ENCODE assay signal across 1 cellular context in the genomic region with DNA sequence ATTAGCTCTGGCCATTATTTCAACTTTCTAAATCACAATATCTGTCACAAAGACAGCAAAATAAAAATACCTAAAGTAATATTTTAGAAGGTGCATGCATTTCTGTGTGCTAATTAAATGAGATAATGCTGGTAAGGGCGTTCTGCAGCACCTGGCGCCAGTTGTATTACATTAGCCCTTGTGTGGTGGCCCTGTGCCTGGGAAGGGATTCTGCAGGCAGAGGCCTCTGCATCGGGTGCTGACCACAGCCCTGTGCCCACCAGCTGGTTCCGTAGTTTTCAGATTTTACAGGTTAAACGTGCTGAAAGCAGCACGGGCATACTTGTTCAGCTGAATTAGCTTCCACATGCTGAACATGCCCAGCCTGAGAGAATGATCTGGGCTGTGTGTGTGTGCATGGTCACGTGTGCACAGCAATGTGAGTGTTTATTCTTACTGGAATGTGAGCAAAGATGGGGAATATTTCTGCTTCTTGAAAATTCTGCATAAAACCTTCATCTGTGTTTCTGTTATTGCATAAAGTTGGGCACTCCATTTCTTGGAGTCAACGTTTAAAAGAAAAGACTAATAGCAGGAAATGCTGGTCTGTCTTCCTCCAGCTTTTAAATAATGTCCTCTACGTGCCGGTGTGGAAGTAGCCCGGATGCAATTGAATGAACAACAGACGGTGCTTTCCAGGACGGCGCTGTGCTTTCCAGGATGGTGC.
TF ChIP-seq lines count a peak whose summit lies in the region.

No MANE protein-coding gene starts in this region.

TF ChIP-seq in WTC11, 78 proteins besides CTCF, POLR2A, EP300 and RAD21 (continued from another document):
- TF ChIP-seq ZNF532 (CRISPR knock-in tag; IDR thresholded peaks at IDR 0.05; ENCODE audit: borderline replicate concordance), result no peak
- TF ChIP-seq GRHL2 (CRISPR knock-in tag; IDR thresholded peaks at IDR 0.05; ENCODE audit: insufficient replicate concordance, severe bottlenecking), result no peak
- TF ChIP-seq, protein P1, sequence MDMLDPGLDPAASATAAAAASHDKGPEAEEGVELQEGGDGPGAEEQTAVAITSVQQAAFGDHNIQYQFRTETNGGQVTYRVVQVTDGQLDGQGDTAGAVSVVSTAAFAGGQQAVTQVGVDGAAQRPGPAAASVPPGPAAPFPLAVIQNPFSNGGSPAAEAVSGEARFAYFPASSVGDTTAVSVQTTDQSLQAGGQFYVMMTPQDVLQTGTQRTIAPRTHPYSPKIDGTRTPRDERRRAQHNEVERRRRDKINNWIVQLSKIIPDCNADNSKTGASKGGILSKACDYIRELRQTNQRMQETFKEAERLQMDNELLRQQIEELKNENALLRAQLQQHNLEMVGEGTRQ (CRISPR knock-in tag; IDR thresholded peaks at IDR 0.05), result no peak
- no peak for TF ChIP-seq ELF4 (CRISPR knock-in tag; IDR thresholded peaks at IDR 0.05; ENCODE audit: low read depth)
- TF ChIP-seq EMX1 (CRISPR knock-in tag; IDR thresholded peaks at IDR 0.05), result no peak
- no peak for TF ChIP-seq AFF4 (CRISPR knock-in tag; IDR thresholded peaks at IDR 0.05; ENCODE audit: borderline replicate concordance)
- TF ChIP-seq IRF2 (CRISPR knock-in tag; IDR thresholded peaks at IDR 0.05; ENCODE audit: borderline replicate concordance, low read depth), result no peak
- no peak for TF ChIP-seq USF1 (CRISPR knock-in tag; IDR thresholded peaks at IDR 0.05)
- TF ChIP-seq TP53 (CRISPR knock-in tag; IDR thresholded peaks at IDR 0.05), result no peak
- TF ChIP-seq SOX15 (CRISPR knock-in tag; IDR thresholded peaks at IDR 0.05), result no peak
- TF ChIP-seq, protein P2, sequence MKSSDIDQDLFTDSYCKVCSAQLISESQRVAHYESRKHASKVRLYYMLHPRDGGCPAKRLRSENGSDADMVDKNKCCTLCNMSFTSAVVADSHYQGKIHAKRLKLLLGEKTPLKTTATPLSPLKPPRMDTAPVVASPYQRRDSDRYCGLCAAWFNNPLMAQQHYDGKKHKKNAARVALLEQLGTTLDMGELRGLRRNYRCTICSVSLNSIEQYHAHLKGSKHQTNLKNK (CRISPR knock-in tag; IDR thresholded peaks at IDR 0.05), result no peak
- no peak for TF ChIP-seq SMAD3 (CRISPR knock-in tag; IDR thresholded peaks at IDR 0.05; ENCODE audit: borderline replicate concordance)
- TF ChIP-seq TEAD4 (CRISPR knock-in tag; IDR thresholded peaks at IDR 0.05), result no peak
- no peak for TF ChIP-seq HMGA2 (CRISPR knock-in tag; IDR thresholded peaks at IDR 0.05)
- TF ChIP-seq GTF2I (CRISPR knock-in tag; conservative IDR thresholded peaks at IDR 0.05), result no peak
- no peak for TF ChIP-seq ZNF423 (CRISPR knock-in tag; IDR thresholded peaks at IDR 0.05)
